Comparison of ENCODE assay signal across 8 cellular contexts in genomic region chr7:30595461-30596042, GRCh38. TPM values are rescaled to one million over a fixed set of nuclear protein-coding genes. Genes with fewer than 3 reads are reported as not detected.
A peak's percentile ranks its signal among the peaks of the same experiment; 100 is the strongest.
DNase-seq lines count a peak whose midpoint lies in the region; ATAC-seq and TF ChIP-seq lines count a peak whose summit lies in the region.

No MANE protein-coding gene starts in this region.

- peaks cover 47% of the 10 kb centered on the region for H3K36me3 Mint-ChIP-seq in stimulated activated naive CD8-positive, alpha-beta T cell treated with anti-CD3 and anti-CD28 coated beads, Interleukin-15, Interleukin-2, amounts not matched to agents 100 ng/mL and 50 ng/mL, for 24 hours (ENCODE audit: low read depth)
- H3K36me3 Mint-ChIP-seq in T-helper 1 cell treated with Interleukin-12 subunit alpha and Interleukin-12 subunit beta and Interleukin-4 antibody, amounts not matched to agents 30 μg/mL and 1 μg/mL, for 36 hours (ENCODE audit: low read depth), result peaks cover 24% of the 10 kb centered on the region

- H3K27ac ChIP-seq in prostate gland, result peak overlapping the region; percentile 91 to 92

- TF ChIP-seq CTCF in fibroblast of the aortic adventitia (IDR thresholded peaks at IDR 0.05; ENCODE audit: insufficient read depth, low read length), result no peak
- TF ChIP-seq CTCF in prostate gland (IDR thresholded peaks at IDR 0.05), result no peak

- no peak for TF ChIP-seq POLR2A in prostate gland (IDR thresholded peaks at IDR 0.05)

- no peak for ATAC-seq in stimulated activated naive CD8-positive, alpha-beta T cell treated with anti-CD3 and anti-CD28 coated beads, Interleukin-15, Interleukin-2, amounts not matched to agents 100 U/mL and 50 U/mL, for 24 hours
- no peak for ATAC-seq in GM21717 (IDR thresholded peaks at IDR 0.05; ENCODE audit: unreplicated experiment)

- peak overlapping the region; percentile 99 for H3K4me3 ChIP-seq in fibroblast of the aortic adventitia (ENCODE audit: low read depth, low read length)
- peak overlapping the region; percentile 72 to 97 for H3K4me3 ChIP-seq in prostate gland

- peaks cover 60% of the 10 kb centered on the region for H3K4me1 Mint-ChIP-seq in stimulated activated naive CD8-positive, alpha-beta T cell treated with anti-CD3 and anti-CD28 coated beads, Interleukin-15, Interleukin-2, amounts not matched to agents 100 ng/mL and 50 ng/mL, for 24 hours (ENCODE audit: low read depth)
- H3K4me1 Mint-ChIP-seq in T-helper 1 cell treated with Interleukin-12 subunit alpha and Interleukin-12 subunit beta and Interleukin-4 antibody, amounts not matched to agents 30 μg/mL and 1 μg/mL, for 36 hours (ENCODE audit: low read depth), result peaks cover 46% of the 10 kb centered on the region

- H3K4me1 ChIP-seq in prostate gland (replicated peaks), result peaks cover 6% of the 10 kb centered on the region

- no peaks in the 10 kb centered on the region for H3K9me3 ChIP-seq in prostate gland

- intact Hi-C loops in prostate gland (cut with DNase I), result no loop called here

- DNase-seq in stimulated activated naive CD8-positive, alpha-beta T cell treated with anti-CD3 and anti-CD28 coated beads, Interleukin-15, Interleukin-2, amounts not matched to agents 100 U/mL and 50 U/mL, for 24 hours, result no peak
- peak; percentile 28 for DNase-seq in fibroblast of the aortic adventitia (ENCODE audit: low read depth)
- DNase-seq in prostate gland (ENCODE audit: low spot score), result no peak
- no peak for DNase-seq in NCI-H1930 (lab: John Stamatoyannopoulos, UW)
- no peak for DNase-seq in CD1c-positive myeloid dendritic cell (ENCODE audit: extremely low spot score)

- peak overlapping the region; percentile 99 for H3K4me3 Mint-ChIP-seq in stimulated activated naive CD8-positive, alpha-beta T cell treated with anti-CD3 and anti-CD28 coated beads, Interleukin-15, Interleukin-2, amounts not matched to agents 100 ng/mL and 50 ng/mL, for 24 hours
- peak overlapping the region; percentile 100 for H3K4me3 Mint-ChIP-seq in T-helper 1 cell treated with Interleukin-12 subunit alpha and Interleukin-12 subunit beta and Interleukin-4 antibody, amounts not matched to agents 30 μg/mL and 1 μg/mL, for 36 hours

- no peaks in the 10 kb centered on the region for H3K27me3 ChIP-seq in prostate gland (replicated peaks; ENCODE audit: insufficient read depth)

- H3K27ac Mint-ChIP-seq in stimulated activated naive CD8-positive, alpha-beta T cell treated with anti-CD3 and anti-CD28 coated beads, Interleukin-15, Interleukin-2, amounts not matched to agents 100 ng/mL and 50 ng/mL, for 24 hours, result peak overlapping the region; percentile 99
- H3K27ac Mint-ChIP-seq in T-helper 1 cell treated with Interleukin-12 subunit alpha and Interleukin-12 subunit beta and Interleukin-4 antibody, amounts not matched to agents 30 μg/mL and 1 μg/mL, for 36 hours, result peak overlapping the region; percentile 100

- 2% methylated on average over 11 of the region's 11 CpGs for WGBS in prostate gland

- H3K36me3 ChIP-seq in prostate gland, result no peaks in the 10 kb centered on the region

- no peaks in the 10 kb centered on the region for H3K9me3 Mint-ChIP-seq in stimulated activated naive CD8-positive, alpha-beta T cell treated with anti-CD3 and anti-CD28 coated beads, Interleukin-15, Interleukin-2, amounts not matched to agents 100 ng/mL and 50 ng/mL, for 24 hours
- no peaks in the 10 kb centered on the region for H3K9me3 Mint-ChIP-seq in T-helper 1 cell treated with Interleukin-12 subunit alpha and Interleukin-12 subunit beta and Interleukin-4 antibody, amounts not matched to agents 30 μg/mL and 1 μg/mL, for 36 hours

- H3K27me3 Mint-ChIP-seq in stimulated activated naive CD8-positive, alpha-beta T cell treated with anti-CD3 and anti-CD28 coated beads, Interleukin-15, Interleukin-2, amounts not matched to agents 100 ng/mL and 50 ng/mL, for 24 hours, result no peaks in the 10 kb centered on the region
- peaks cover 4% of the 10 kb centered on the region for H3K27me3 Mint-ChIP-seq in T-helper 1 cell treated with Interleukin-12 subunit alpha and Interleukin-12 subunit beta and Interleukin-4 antibody, amounts not matched to agents 30 μg/mL and 1 μg/mL, for 36 hours (ENCODE audit: low read depth)

RNA-seq across cellular contexts. Expression of gene GARS1, which starts 0.9 kb away (rescaled TPM):
- total RNA-seq in fibroblast of the aortic adventitia (ENCODE audit: low replicate concordance), result 298 and 452 TPM in 2 replicates
- 10 to 100 TPM; 38.8 to 78.3 TPM for total RNA-seq in prostate gland
